In the genomic region with DNA sequence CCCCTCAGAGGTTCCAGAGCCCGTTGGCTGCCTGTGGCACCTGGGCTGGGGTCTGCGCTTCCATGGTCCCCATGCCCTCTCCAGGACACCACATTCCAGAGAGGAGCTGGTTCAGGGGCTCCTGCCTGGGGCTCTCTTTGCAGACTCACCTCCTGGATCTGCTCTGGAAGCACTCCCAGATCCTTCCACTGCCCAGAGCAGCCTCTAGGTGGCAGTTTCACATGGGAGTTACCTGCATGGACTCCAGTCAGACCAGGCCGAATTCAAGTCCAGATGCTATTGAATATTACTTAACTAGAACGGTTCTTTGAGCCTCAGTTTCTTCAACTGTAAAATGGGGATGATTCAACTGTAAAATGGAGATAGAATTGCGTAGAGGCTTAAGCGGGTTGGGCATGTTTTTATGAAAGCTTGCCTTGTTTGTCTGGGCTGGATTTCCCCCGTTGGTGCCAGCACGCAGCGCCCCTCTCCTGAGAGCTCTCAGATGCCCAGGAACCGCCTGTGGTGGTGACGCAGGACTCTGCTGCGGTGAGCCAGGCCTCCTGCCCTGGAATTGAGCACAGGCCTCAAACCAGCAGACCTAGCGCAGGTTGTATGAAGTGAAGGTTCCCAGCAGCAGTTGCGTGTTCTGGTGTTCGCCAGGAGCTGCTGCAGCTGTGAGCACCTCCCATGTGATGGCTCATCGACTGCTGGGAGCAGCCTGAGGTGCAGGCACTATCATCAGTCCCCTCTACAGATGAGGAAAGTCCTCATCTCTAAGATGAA, we compare ENCODE assay signal across 8 cellular contexts. TPM values are rescaled to one million over a fixed set of nuclear protein-coding genes. Genes with fewer than 3 reads are reported as not detected.
A peak's percentile ranks its signal among the peaks of the same experiment; 100 is the strongest.
DNase-seq lines count a peak whose midpoint lies in the region; ATAC-seq and TF ChIP-seq lines count a peak whose summit lies in the region.

No MANE protein-coding gene starts in this region.

- no peak overlapping the region for H2AFZ ChIP-seq in HCT116 (ENCODE audit: low read depth, low read length, poor library complexity, severe bottlenecking)

- H3K36me3 ChIP-seq in HCT116 (ENCODE audit: control insufficient read depth in 1 of 2, insufficient read depth in 2 of 2, low read length in 2 of 2) = no peaks in the 10 kb centered on the region

- TF ChIP-seq POLR2A in HCT116 (IDR thresholded peaks at IDR 0.05; ENCODE audit: borderline replicate concordance, extremely low read depth, insufficient read depth, insufficient read length) = no peak

- H3K4me1 ChIP-seq in HCT116 (ENCODE audit: control insufficient read depth in 1 of 2, insufficient read depth in 2 of 2, low read length in 2 of 2) = no peaks in the 10 kb centered on the region

- H3K27me3 Mint-ChIP-seq in activated T-cell treated with anti-CD3 and anti-CD28 coated beads, Interleukin-2, amount 50 U/mL, for 24 hours = no peaks in the 10 kb centered on the region
- H3K27me3 Mint-ChIP-seq in memory B cell = peaks cover 8% of the 10 kb centered on the region
- H3K27me3 Mint-ChIP-seq in T-cell = peaks cover 0 to 4% of the 10 kb centered on the region in 2 donors

- H3K27ac ChIP-seq in HCT116 (ENCODE audit: low read depth, low read length) = no peak overlapping the region

- no peak overlapping the region for H3K4me2 ChIP-seq in HCT116 (ENCODE audit: low read length)

- no peak overlapping the region for H3K27ac Mint-ChIP-seq in activated T-cell treated with anti-CD3 and anti-CD28 coated beads, Interleukin-2, amount 50 U/mL, for 24 hours
- H3K27ac Mint-ChIP-seq in memory B cell (no peak overlapping the region), T-cell (no peak overlapping the region)

- H3K9me3 Mint-ChIP-seq in activated T-cell treated with anti-CD3 and anti-CD28 coated beads, Interleukin-2, amount 50 U/mL, for 24 hours = no peaks in the 10 kb centered on the region
- H3K9me3 Mint-ChIP-seq in memory B cell (no peaks in the 10 kb centered on the region), T-cell (no peaks in the 10 kb centered on the region)

- H4K20me1 ChIP-seq in HCT116 (ENCODE audit: insufficient read depth) = no peaks in the 10 kb centered on the region

- no peaks in the 10 kb centered on the region for H3K79me2 ChIP-seq in HCT116 (ENCODE audit: insufficient read depth, low read length)

- H3K4me3 Mint-ChIP-seq in activated T-cell treated with anti-CD3 and anti-CD28 coated beads, Interleukin-2, amount 50 U/mL, for 24 hours = no peak overlapping the region
- H3K4me3 Mint-ChIP-seq in memory B cell (no peak overlapping the region), T-cell (no peak overlapping the region)

- H3K9me2 ChIP-seq in HCT116 (ENCODE audit: insufficient read depth) = no peaks in the 10 kb centered on the region

- peak; percentile 46 to 88 (median 73); a peak in 5 of 6 replicates for TF ChIP-seq CTCF in HCT116 (IDR thresholded peaks at IDR 0.05 in 2 of 3, conservative IDR thresholded peaks at IDR 0.05 in 1 of 3; ENCODE audit: borderline replicate concordance in 1 of 3, insufficient read depth in 1 of 3, low read depth in 2 of 3, low read length in 2 of 3)

- no TSS peak for BruUV-seq in HCT116 (replicated peaks; lab: Mats Ljungman, UMichigan)

- ATAC-seq in HCT116 = peak; percentile 97
- peak; percentile 56 for ATAC-seq in memory B cell (ENCODE audit: low read depth)
- no peak for ATAC-seq in T-cell (replicated peaks in 1 of 4)

- no peaks in the 10 kb centered on the region for H3K4me1 Mint-ChIP-seq in activated T-cell treated with anti-CD3 and anti-CD28 coated beads, Interleukin-2, amount 50 U/mL, for 24 hours (ENCODE audit: low read depth)
- H3K4me1 Mint-ChIP-seq in memory B cell = no peaks in the 10 kb centered on the region
- H3K4me1 Mint-ChIP-seq in T-cell = no peaks in the 10 kb centered on the region

- H3K36me3 Mint-ChIP-seq in activated T-cell treated with anti-CD3 and anti-CD28 coated beads, Interleukin-2, amount 50 U/mL, for 24 hours (ENCODE audit: low read depth) = no peaks in the 10 kb centered on the region
- H3K36me3 Mint-ChIP-seq in memory B cell (no peaks in the 10 kb centered on the region), T-cell (no peaks in the 10 kb centered on the region)

- POLR2A ChIA-PET in HCT116 (lab: Charles Lee) (no interaction called here), T-cell (lab: Charles Lee) (no interaction called here)

- peak; percentile 24 to 43 for DNase-seq in activated T-cell treated with anti-CD3 and anti-CD28 coated beads, Interleukin-2, amount 50 U/mL, for 48 hours
- DNase-seq in activated T-cell treated with anti-CD3 and anti-CD28 coated beads, Interleukin-2, amount 50 U/mL, for 24 hours = no peak
- DNase-seq in HCT116 (ENCODE audit: low read depth, low spot score) = peak; percentile 50
- DNase-seq in NCI-H526 (lab: John Stamatoyannopoulos, UW) = peak; percentile 19 to 79
- DNase-seq in cerebellum (ENCODE audit: low spot score) = peak; percentile 64
- no peak for DNase-seq in memory B cell (ENCODE audit: low spot score in 2 of 2)
- no peak for DNase-seq in T-cell
- DNase-seq in stimulated activated naive CD4-positive, alpha-beta T cell (lab: John Stamatoyannopoulos, UW) = no peak

- H3K27me3 ChIP-seq in HCT116 (ENCODE audit: insufficient read depth, low read length) = no peaks in the 10 kb centered on the region

- H3K4me3 ChIP-seq in HCT116 (replicated peaks in 1 of 2; ENCODE audit: low read depth in 1 of 2, low read length in 2 of 2) = no peak overlapping the region

- intact Hi-C loops in HCT116 (cut with micrococcal nuclease) = loop anchor here (10.0 kb wide), 1 partner anchor 735 kb away; no protein-coding TSS in a partner anchor

- RAD21 ChIA-PET in HCT116 (lab: Charles Lee; ENCODE audit: low non-redundant PET in 1 of 2, low total read pairs in 2 of 2, uncharacterized antibody in 2 of 2, unreplicated experiment in 2 of 2) = interaction anchor here (0.6 to 0.9 kb wide), 2 partner anchors 95 to 348 kb away, joined by 3 read pairs; no protein-coding TSS in a partner anchor

- H3K9me3 ChIP-seq in HCT116 (ENCODE audit: control insufficient read depth in 1 of 2, insufficient read depth in 1 of 2, low read depth in 1 of 2, low read length in 2 of 2) = no peaks in the 10 kb centered on the region

- peak; percentile 61 for TF ChIP-seq RAD21 in HCT116 (IDR thresholded peaks at IDR 0.05; ENCODE audit: low read depth)

- CTCF ChIA-PET in HCT116 (lab: Charles Lee) = interaction anchor here (0.7 to 6.6 kb wide), 8 partner anchors 9 to 347 kb away, joined by 3 to 27 read pairs (median 4); no protein-coding TSS in a partner anchor
- CTCF ChIA-PET in T-cell (lab: Charles Lee) = interaction anchor here in 1 of 2 donors (1.2 kb wide), 1 partner anchor 347 kb away, joined by 3 read pairs; no protein-coding TSS in a partner anchor

- no peak overlapping the region for H3K9ac ChIP-seq in HCT116 (ENCODE audit: low read length)

TF ChIP-seq in HCT116, 20 proteins besides CTCF, POLR2A, EP300 and RAD21:
- TF ChIP-seq ELF1 (IDR thresholded peaks at IDR 0.05; ENCODE audit: borderline replicate concordance, low read depth) = no peak
- TF ChIP-seq SRF (IDR thresholded peaks at IDR 0.05; ENCODE audit: low read depth) = no peak
- no peak for TF ChIP-seq CEBPB (IDR thresholded peaks at IDR 0.05; ENCODE audit: low read depth)
- TF ChIP-seq EGR1 (IDR thresholded peaks at IDR 0.05; ENCODE audit: low read depth) = no peak
- no peak for TF ChIP-seq JUND (IDR thresholded peaks at IDR 0.05)

RNA-seq across cellular contexts. Expression of a gene that starts 44.2 kb away (rescaled TPM):
- 0.27 TPM for total RNA-seq in HCT116 (2021; ENCODE audit: unreplicated experiment)
- 0.31 and 1.0 TPM in 2 replicates for polyA plus RNA-seq in HCT116 (2012)
- total RNA-seq in cerebellum = 4.8 TPM
- not detected for total RNA-seq in T-cell

RNA-seq across cellular contexts. Expression of a gene that starts 50.6 kb away (rescaled TPM):
- total RNA-seq in HCT116 (2021; ENCODE audit: unreplicated experiment) = not detected
- not detected in 2 replicates for polyA plus RNA-seq in HCT116 (2012)
- 68.1 TPM for total RNA-seq in cerebellum
- 10 to 100 TPM; 32.0 to 47.5 (median 37.5) TPM for total RNA-seq in T-cell

Comparison
In these comparisons a context has a peak if more than half of its experiments do, and no peak if none do; other contexts are left out.
1. DNase-seq: peak in activated T-cell treated with anti-CD3 and anti-CD28 coated beads, Interleukin-2, amount 50 U/mL, for 48 hours (2 of 2), HCT116 (single experiment), NCI-H526 (2 of 2) and cerebellum (single experiment); none in activated T-cell treated with anti-CD3 and anti-CD28 coated beads, Interleukin-2, amount 50 U/mL, for 24 hours (single experiment), memory B cell (0 of 2), T-cell (0 of 34) and stimulated activated naive CD4-positive, alpha-beta T cell (0 of 6).
2. ATAC-seq: peak in HCT116 (single experiment) and memory B cell (single experiment); none in T-cell (0 of 4).
3. RNA of a gene that starts 50.6 kb away (total RNA-seq): 68.1 TPM in cerebellum (single experiment) and 32.0 to 47.5 TPM in T-cell; not detected in HCT116 (single experiment); every median in the first group is over 10 times any median in the second.